In the genomic region with DNA sequence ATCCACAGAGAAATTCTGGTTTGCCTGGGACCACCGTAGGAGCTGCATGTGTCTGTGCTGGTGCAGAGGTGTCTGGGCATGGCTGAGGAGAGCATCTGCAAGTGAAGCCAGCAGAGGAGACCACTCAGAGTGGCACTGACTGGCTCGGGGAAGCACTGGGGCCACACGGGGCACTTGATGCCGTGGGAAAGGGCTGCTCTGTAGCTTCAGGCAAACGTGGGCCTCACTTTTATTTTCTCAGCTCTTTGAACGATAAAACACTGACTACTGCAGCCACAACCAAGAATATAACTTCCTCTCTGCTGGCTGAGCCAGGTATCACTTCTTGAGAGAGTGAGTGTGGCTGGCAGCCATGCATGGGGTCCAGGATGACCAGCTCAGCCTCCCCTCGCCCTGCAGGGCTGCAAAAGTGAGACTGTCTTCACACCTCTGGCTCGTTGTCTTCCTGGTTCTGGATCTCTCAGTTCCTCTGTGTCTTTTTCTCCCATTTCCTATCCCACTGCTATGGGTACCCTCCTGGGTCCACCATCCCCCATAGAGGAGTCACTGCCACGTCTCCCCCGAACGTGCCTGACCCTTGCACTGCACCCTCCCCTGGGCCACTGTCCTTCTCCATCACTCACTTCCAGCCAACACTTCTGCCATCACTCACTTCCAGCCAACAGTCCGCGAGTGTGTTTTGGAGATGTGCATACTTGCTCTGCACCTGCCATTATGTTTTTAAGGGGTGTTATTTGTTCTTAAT, we compare ENCODE assay signal across 9 cellular contexts.
DNase-seq lines count a peak whose midpoint lies in the region; ATAC-seq and TF ChIP-seq lines count a peak whose summit lies in the region.
"Had no signal": no experiment of that assay in that cellular context is flagged by ENCODE, and none has a peak within 500 bp of the region (broad histone marks: within the 10 kb centered on the region; RNA-seq: fewer than 3 reads in every experiment).

No MANE protein-coding gene starts in this region.

- H3K9me3 ChIP-seq in ovary: no peaks in the 10 kb centered on the region
- H3K9me3 ChIP-seq: pancreas had no signal

- no peak for TF ChIP-seq EP300 in ovary (IDR thresholded peaks at IDR 0.05)

- H3K36me3 ChIP-seq in ACC112 (ENCODE audit: insufficient read depth, low read length) (peaks cover 9% of the 10 kb centered on the region; the same call in 1 of the 2 replicates), ovary (no peaks in the 10 kb centered on the region)
- H3K36me3 ChIP-seq: pancreas had no signal

- 66 to 70% (median 66%) methylated on average over 13 of the region's 13 CpGs for WGBS in ovary, 3 donors

- H3K27ac ChIP-seq in ACC112 (ENCODE audit: low read depth, low read length): peak overlapping the region; percentile 97
- peak overlapping the region in 1 of 2 donors; percentile 29 for H3K27ac ChIP-seq in ovary
- H3K27ac ChIP-seq: pancreas had no signal

- peak; percentile 60 for DNase-seq in RPMI7951 (ENCODE audit: low read depth)
- peak; percentile 31 for DNase-seq in iris pigment epithelial cell (ENCODE audit: low read depth)
- no peak for DNase-seq in ovary
- DNase-seq in foreskin melanocyte: no peak
- DNase-seq in NCI-H2227 treated with DMSO at 0.1 percent for 48 hours (lab: John Stamatoyannopoulos, UW): no peak
- no peak for DNase-seq in amniotic stem cell (lab: John Stamatoyannopoulos, UW)

- no peak for TF ChIP-seq CTCF in ovary (IDR thresholded peaks at IDR 0.05)

- intact Hi-C loops in ovary (cut with DNase I): no loop called here

- ATAC-seq in GM19452 (IDR thresholded peaks at IDR 0.05; ENCODE audit: unreplicated experiment): peak; percentile 69

- H3K4me1 ChIP-seq in ACC112 (ENCODE audit: control insufficient read depth, insufficient read depth, low read length, unreplicated experiment): peaks cover 60% of the 10 kb centered on the region
- peaks cover 16% of the 10 kb centered on the region for H3K4me1 ChIP-seq in ovary (ENCODE audit: insufficient read depth)
- H3K4me1 ChIP-seq: pancreas had no signal

- no peak overlapping the region for H2AFZ ChIP-seq in ACC112 (ENCODE audit: low read length, unreplicated experiment)

- H3K79me2 ChIP-seq in ACC112 (ENCODE audit: control insufficient read depth, insufficient read depth, low read length, unreplicated experiment): peaks cover 20% of the 10 kb centered on the region

- TF ChIP-seq POLR2A in ovary (IDR thresholded peaks at IDR 0.05): no peak

- H3K27me3 ChIP-seq in ACC112 (ENCODE audit: insufficient read depth, low read length) (no peaks in the 10 kb centered on the region), ovary (no peaks in the 10 kb centered on the region)
- H3K27me3 ChIP-seq: pancreas had no signal

- peak overlapping the region; percentile 48 for H3K4me3 ChIP-seq in ACC112 (ENCODE audit: low read depth, low read length)
- H3K4me3 ChIP-seq in ovary: no peak overlapping the region
- H3K4me3 ChIP-seq: pancreas had no signal

Comparison
In these comparisons a context has a peak if more than half of its experiments do, and no peak if none do; other contexts are left out.
1. DNase-seq: peak in RPMI7951 (single experiment) and iris pigment epithelial cell (single experiment); none in ovary (0 of 5), foreskin melanocyte (single experiment), NCI-H2227 treated with DMSO at 0.1 percent for 48 hours (single experiment) and amniotic stem cell (single experiment).